1 cellular context compared by ENCODE assay signal in genomic region chr6:52725530-52726192, GRCh38.
TF ChIP-seq lines count a peak whose summit lies in the region.

No MANE protein-coding gene starts in this region.

TF ChIP-seq in HepG2, 621 proteins besides CTCF, POLR2A, EP300 and RAD21 (continued from another document):
- peak; percentile 69; the same call in 1 of the 2 replicates for TF ChIP-seq ZNF275 (CRISPR knock-in tag; IDR thresholded peaks at IDR 0.05; ENCODE audit: borderline replicate concordance)
- peak; percentile 97 for TF ChIP-seq PHF21A (CRISPR knock-in tag; IDR thresholded peaks at IDR 0.05)
- TF ChIP-seq NPAS2 (CRISPR knock-in tag; IDR thresholded peaks at IDR 0.05; ENCODE audit: borderline replicate concordance) = no peak
- TF ChIP-seq ZMAT3 (CRISPR knock-in tag; conservative IDR thresholded peaks at IDR 0.05) = peak; percentile 70; the same call in 1 of the 2 replicates
- TF ChIP-seq CSRNP1 (CRISPR knock-in tag; IDR thresholded peaks at IDR 0.05) = 0 out of 2 replicates have a peak, but pooled peaks have one; percentile 60
- TF ChIP-seq SKI (IDR thresholded peaks at IDR 0.05; ENCODE audit: partially characterized antibody) = peak; percentile 81
- peak; percentile 38 for TF ChIP-seq CBX1 (IDR thresholded peaks at IDR 0.05; ENCODE audit: low read depth)
- TF ChIP-seq U2AF1 (optimal IDR thresholded peaks at IDR 0.05; ENCODE audit: low read depth, low read length) = no peak
- 0 out of 2 replicates have a peak, but pooled peaks have one; percentile 43 for TF ChIP-seq KLF12 (CRISPR knock-in tag; IDR thresholded peaks at IDR 0.05; ENCODE audit: borderline replicate concordance)
- no peak for TF ChIP-seq CENPT (CRISPR knock-in tag; IDR thresholded peaks at IDR 0.05; ENCODE audit: low read depth)
- peak; percentile 83 for TF ChIP-seq BATF2 (CRISPR knock-in tag; IDR thresholded peaks at IDR 0.05)
- TF ChIP-seq KLF9 (CRISPR knock-in tag; IDR thresholded peaks at IDR 0.05; ENCODE audit: low read depth) = peak; percentile 91; the same call in 1 of the 2 replicates
- TF ChIP-seq HIC2 (CRISPR knock-in tag; IDR thresholded peaks at IDR 0.05; ENCODE audit: low read depth) = peak; percentile 57; the same call in 1 of the 2 replicates
- TF ChIP-seq PTBP1 (IDR thresholded peaks at IDR 0.05; ENCODE audit: low read depth, low read length, poor library complexity, severe bottlenecking) = no peak
- peak; percentile 72 for TF ChIP-seq ZNF629 (CRISPR knock-in tag; conservative IDR thresholded peaks at IDR 0.05)
- TF ChIP-seq MEIS2 (CRISPR knock-in tag; IDR thresholded peaks at IDR 0.05) = peak; percentile 91
- TF ChIP-seq GATAD1 (CRISPR knock-in tag; IDR thresholded peaks at IDR 0.05) = peak; percentile 72
- TF ChIP-seq NAIF1 (CRISPR knock-in tag; IDR thresholded peaks at IDR 0.05; ENCODE audit: borderline replicate concordance) = 0 out of 2 replicates have a peak, but pooled peaks have one; percentile 57
- TF ChIP-seq HOXD1 (CRISPR knock-in tag; IDR thresholded peaks at IDR 0.05) = peak; percentile 95
- TF ChIP-seq KDM2A (CRISPR knock-in tag; IDR thresholded peaks at IDR 0.05; ENCODE audit: borderline replicate concordance, low read depth) = no peak; the same call in 1 of the 2 replicates
- no peak for TF ChIP-seq ZNF572 (CRISPR knock-in tag; IDR thresholded peaks at IDR 0.05)
- TF ChIP-seq ZNF670 (CRISPR knock-in tag; IDR thresholded peaks at IDR 0.05; ENCODE audit: borderline replicate concordance) = peak; percentile 90
- TF ChIP-seq MXD3 (CRISPR knock-in tag; IDR thresholded peaks at IDR 0.05) = no peak
- TF ChIP-seq ZNF414 (CRISPR knock-in tag; IDR thresholded peaks at IDR 0.05) = peak; percentile 96
- no peak for TF ChIP-seq TERF1 (CRISPR knock-in tag; IDR thresholded peaks at IDR 0.05)
- TF ChIP-seq HMGXB3 (CRISPR knock-in tag; IDR thresholded peaks at IDR 0.05; ENCODE audit: borderline replicate concordance) = peak; percentile 82
- 0 out of 2 replicates have a peak, but pooled peaks have one; percentile 46 for TF ChIP-seq ZNF639 (CRISPR knock-in tag; conservative IDR thresholded peaks at IDR 0.05)
- peak; percentile 97 for TF ChIP-seq SIX1 (CRISPR knock-in tag; IDR thresholded peaks at IDR 0.05; ENCODE audit: borderline replicate concordance)
TF ChIP-seq in HepG2: peak in this region for 318.
